ENCODE assay signal across 33 cellular contexts in the genomic region with DNA sequence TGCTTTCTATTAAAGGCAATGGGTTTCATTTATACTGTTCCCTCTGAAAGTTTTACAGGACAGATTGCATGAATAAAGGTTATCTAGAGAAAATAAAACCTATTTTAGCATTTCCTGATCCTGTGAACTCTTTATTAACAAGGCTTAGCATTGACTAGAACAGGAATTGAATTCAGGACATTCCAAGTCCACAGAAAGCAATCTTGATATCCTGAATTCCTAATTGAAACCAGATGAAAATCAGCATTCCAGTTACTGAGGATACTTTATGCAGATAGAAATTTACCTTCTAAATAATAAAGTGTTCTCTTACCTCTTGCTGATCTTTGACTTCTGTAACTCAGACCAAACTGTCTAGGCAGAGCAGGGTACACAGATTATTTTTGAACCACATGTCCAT.
"Had no signal": no experiment of that assay in that cellular context is flagged by ENCODE, and none has a peak within 500 bp of the region (broad histone marks: within the 10 kb centered on the region; RNA-seq: fewer than 3 reads in every experiment).

No MANE protein-coding gene starts in this region.

- H3K4me3 Mint-ChIP-seq: activated B cell treated with CpG ODN at 0.5 μM for 24 hours; activated CD4-positive, alpha-beta memory T cell treated with anti-CD3 and anti-CD28 coated beads for 36 hours; activated naive CD8-positive, alpha-beta T cell treated with anti-CD3 and anti-CD28 coated beads for 36 hours; activated T-cell treated with anti-CD3 and anti-CD28 coated beads, Interleukin-2, amount 50 U/mL, for 4 hours; activated T-helper 1 cell treated with anti-CD3 and anti-CD28 coated beads, Interleukin-12 subunit alpha, Interleukin-12 subunit beta, Interleukin-2, Interleukin-4 antibody, amounts not matched to agents 30 ng/mL and 10 ng/mL and 1 ng/mL, durations not matched to agents 14 hours and 24 hours and 36 hours; central memory CD8-positive, alpha-beta T cell had no signal

- ATAC-seq: activated T-cell treated with anti-CD3 and anti-CD28 coated beads, Interleukin-2, amount 50 U/mL, for 4 hours; PC-3 had no signal

- H3K36me3 Mint-ChIP-seq: activated CD4-positive, alpha-beta memory T cell treated with anti-CD3 and anti-CD28 coated beads for 36 hours; activated naive CD8-positive, alpha-beta T cell treated with anti-CD3 and anti-CD28 coated beads for 36 hours had no signal

- H3K4me1 Mint-ChIP-seq: activated B cell treated with CpG ODN at 0.5 μM for 24 hours; activated naive CD8-positive, alpha-beta T cell treated with anti-CD3 and anti-CD28 coated beads for 36 hours; central memory CD8-positive, alpha-beta T cell had no signal

- DNase-seq: activated B cell treated with CpG ODN at 0.5 μM for 24 hours; activated CD4-positive, alpha-beta memory T cell treated with anti-CD3 and anti-CD28 coated beads for 36 hours; activated CD4-positive, alpha-beta T cell treated with anti-CD3 and anti-CD28 coated beads for 4 hours; activated CD4-positive, alpha-beta T cell treated with anti-CD3 and anti-CD28 coated beads, Interleukin-2, amount 50 U/mL, for 1 hour; activated CD4-positive, CD25-positive, alpha-beta regulatory T cell treated with anti-CD3 and anti-CD28 coated beads, Interleukin-2, amount 50 U/mL, for 72 hours; activated CD8-positive, alpha-beta memory T cell treated with anti-CD3 and anti-CD28 coated beads, Interleukin-2, amount 50 U/mL, for 4 hours; activated naive CD4-positive, alpha-beta T cell; activated naive CD4-positive, alpha-beta T cell treated with anti-CD3 and anti-CD28 coated beads, Interleukin-2, amount 50 U/mL, for 16 hours; activated naive CD8-positive, alpha-beta T cell treated with anti-CD3 and anti-CD28 coated beads for 36 hours; activated T-cell treated with anti-CD3 and anti-CD28 coated beads for 4 hours; activated T-cell treated with anti-CD3 and anti-CD28 coated beads, Interleukin-2, amount 50 U/mL, for 4 hours; amniotic stem cell; aorta; Karpas-422; NCI-H1105; NCI-H1417 treated with DMSO at 0.1 percent for 48 hours; NCI-H187 treated with DMSO at 0.1 percent for 48 hours; NCI-H2081; NCI-H2171 treated with DMSO at 0.1 percent for 48 hours; NCI-H2227 treated with DMSO at 0.1 percent for 48 hours; NCI-H446 treated with DMSO at 0.1 percent for 48 hours; NCI-H524; NK-92 treated with Interleukin-12 subunit alpha and Interleukin-12 subunit beta, amount 100 ng/mL, for 24 hours; PC-3; Peyer's patch; Right ventricle myocardium superior; SW 1271; T-helper 1 cell; T-helper 2 cell; T-helper 9 cell had no signal

- H3K27ac Mint-ChIP-seq: activated B cell treated with CpG ODN at 0.5 μM for 24 hours; activated CD4-positive, alpha-beta memory T cell treated with anti-CD3 and anti-CD28 coated beads for 36 hours; activated naive CD8-positive, alpha-beta T cell treated with anti-CD3 and anti-CD28 coated beads for 36 hours; activated T-helper 1 cell treated with anti-CD3 and anti-CD28 coated beads, Interleukin-12 subunit alpha, Interleukin-12 subunit beta, Interleukin-2, Interleukin-4 antibody, amounts not matched to agents 30 ng/mL and 10 ng/mL and 1 ng/mL, durations not matched to agents 14 hours and 24 hours and 36 hours had no signal

- H3K27me3 Mint-ChIP-seq: activated CD4-positive, alpha-beta memory T cell treated with anti-CD3 and anti-CD28 coated beads for 36 hours had no signal

- H3K4me3 ChIP-seq: cardiac muscle cell, Peyer's patch had no signal

- H3K9me3 Mint-ChIP-seq: activated B cell treated with CpG ODN at 0.5 μM for 24 hours; activated CD4-positive, alpha-beta memory T cell treated with anti-CD3 and anti-CD28 coated beads for 36 hours; activated naive CD8-positive, alpha-beta T cell treated with anti-CD3 and anti-CD28 coated beads for 36 hours; activated T-cell treated with anti-CD3 and anti-CD28 coated beads, Interleukin-2, amount 50 U/mL, for 4 hours; activated T-helper 1 cell treated with anti-CD3 and anti-CD28 coated beads, Interleukin-12 subunit alpha, Interleukin-12 subunit beta, Interleukin-2, Interleukin-4 antibody, amounts not matched to agents 30 ng/mL and 10 ng/mL and 1 ng/mL, durations not matched to agents 14 hours and 24 hours and 36 hours; central memory CD8-positive, alpha-beta T cell had no signal
